11 cellular contexts compared by ENCODE assay signal in genomic region chr9:136643596-136644342, GRCh38. TPM values are rescaled to one million over a fixed set of nuclear protein-coding genes. Genes with fewer than 3 reads are reported as not detected.
A peak's percentile ranks its signal among the peaks of the same experiment; 100 is the strongest.
DNase-seq lines count a peak whose midpoint lies in the region; ATAC-seq and TF ChIP-seq lines count a peak whose summit lies in the region.
"Had no signal": no experiment of that assay in that cellular context is flagged by ENCODE, and none has a peak within 500 bp of the region (broad histone marks: within the 10 kb centered on the region; RNA-seq: fewer than 3 reads in every experiment).

No MANE protein-coding gene starts in this region.

- WGBS in psoas muscle, 3 donors = 43 to 55% (median 45%) methylated on average over 30 to 31 of the region's 31 CpGs

- H3K27ac ChIP-seq in VCaP = peak overlapping the region; percentile 28; the same call in 1 of the 2 replicates
- H3K27ac ChIP-seq in psoas muscle = peak overlapping the region; percentile 77
- no peak overlapping the region for H3K27ac ChIP-seq in Karpas-422 (ENCODE audit: low read length)
- H3K27ac ChIP-seq: SJCRH30 had no signal

- H3K9me2 ChIP-seq in Karpas-422 (replicated peaks; ENCODE audit: insufficient read depth, low read length) = no peaks in the 10 kb centered on the region

- H3K79me2 ChIP-seq in Karpas-422 (ENCODE audit: low read length) = no peaks in the 10 kb centered on the region

- H3K9ac ChIP-seq in Karpas-422 (ENCODE audit: low read length) = no peak overlapping the region

- H3K4me3 ChIP-seq in psoas muscle = peak overlapping the region; percentile 63
- H3K4me3 ChIP-seq in Karpas-422 (ENCODE audit: low read length) = no peak overlapping the region
- H3K4me3 ChIP-seq: SJCRH30 had no signal

- intact Hi-C loops in CD14-positive monocyte (cut with micrococcal nuclease) = loop anchor here in 1 of 2 donors (5.0 kb wide), 1 partner anchor 96 kb away; the partner anchor contains the start of gene NOTCH1
- intact Hi-C loops in left ventricle myocardium superior (cut with micrococcal nuclease) = no loop called here
- intact Hi-C loops in psoas muscle (cut with DNase I) = no loop called here

- DNase-seq in CD14-positive monocyte (ENCODE audit: low spot score) = peak; percentile 73
- DNase-seq in left ventricle myocardium superior = no peak
- peak in 1 of 2 donors; percentile 34 for DNase-seq in psoas muscle
- DNase-seq in iPS-NIHi7 (ENCODE audit: extremely low spot score) = no peak
- DNase-seq in Kasumi-1 (lab: John Stamatoyannopoulos, UW) = no peak
- DNase-seq in Karpas-422 = no peak

- H3K4me1 Mint-ChIP-seq in CD14-positive monocyte = peaks cover 36% of the 10 kb centered on the region
- H3K4me1 Mint-ChIP-seq: activated naive CD8-positive, alpha-beta T cell treated with anti-CD3 and anti-CD28 coated beads, Interleukin-2, amount 10 ng/mL, durations not matched to agents 7 days and 5 days had no signal

- H3K9me3 ChIP-seq in psoas muscle (no peaks in the 10 kb centered on the region), Karpas-422 (ENCODE audit: low read length) (no peaks in the 10 kb centered on the region)
- H3K9me3 ChIP-seq: SJCRH30 had no signal

- H2AFZ ChIP-seq in Karpas-422 (ENCODE audit: low read length) = no peak overlapping the region

- peaks cover 2% of the 10 kb centered on the region in 2 donors for H3K36me3 Mint-ChIP-seq in CD14-positive monocyte
- H3K36me3 Mint-ChIP-seq: activated naive CD8-positive, alpha-beta T cell treated with anti-CD3 and anti-CD28 coated beads, Interleukin-2, amount 10 ng/mL, durations not matched to agents 7 days and 5 days had no signal

- peak overlapping the region; percentile 81 to 96 (median 90) for H3K27ac Mint-ChIP-seq in CD14-positive monocyte
- H3K27ac Mint-ChIP-seq: activated CD4-positive, alpha-beta memory T cell treated with anti-CD3 and anti-CD28 coated beads, Interleukin-2, amount 10 ng/mL, durations not matched to agents 7 days and 5 days; activated naive CD8-positive, alpha-beta T cell treated with anti-CD3 and anti-CD28 coated beads, Interleukin-2, amount 10 ng/mL, durations not matched to agents 7 days and 5 days had no signal

- H3K4me3 Mint-ChIP-seq in CD14-positive monocyte = peak overlapping the region; percentile 73 to 88
- H3K4me3 Mint-ChIP-seq: activated CD4-positive, alpha-beta memory T cell treated with anti-CD3 and anti-CD28 coated beads, Interleukin-2, amount 10 ng/mL, durations not matched to agents 7 days and 5 days; activated naive CD8-positive, alpha-beta T cell treated with anti-CD3 and anti-CD28 coated beads, Interleukin-2, amount 10 ng/mL, durations not matched to agents 7 days and 5 days had no signal

- TF ChIP-seq CTCF in CD14-positive monocyte (IDR thresholded peaks at IDR 0.05) = no peak
- no peak for TF ChIP-seq CTCF in VCaP (conservative IDR thresholded peaks at IDR 0.05)
- no peak for TF ChIP-seq CTCF in psoas muscle (IDR thresholded peaks at IDR 0.05)

- H4K20me1 ChIP-seq in Karpas-422 (ENCODE audit: insufficient read depth, low read depth, low read length) = peaks cover 6% of the 10 kb centered on the region; the same call in 1 of the 2 replicates

- H3K27me3 ChIP-seq in psoas muscle (ENCODE audit: insufficient read depth in 3 of 3, low read length in 2 of 3) (peaks cover 0 to 14% (median 0%) of the 10 kb centered on the region in 3 donors), Karpas-422 (ENCODE audit: low read length) (no peaks in the 10 kb centered on the region)

- peaks cover 20 to 54% (median 47%) of the 10 kb centered on the region in 3 donors for H3K27me3 Mint-ChIP-seq in CD14-positive monocyte (ENCODE audit: low read depth in 3 of 3)

- H3K4me1 ChIP-seq in psoas muscle (peaks cover 10% of the 10 kb centered on the region), Karpas-422 (ENCODE audit: low read length) (no peaks in the 10 kb centered on the region)

- H3K4me2 ChIP-seq in Karpas-422 (ENCODE audit: low read depth, low read length, poor library complexity, severe bottlenecking) = no peak overlapping the region

- H3K36me3 ChIP-seq in psoas muscle (ENCODE audit: insufficient read depth in 1 of 2, low read depth in 1 of 2) (no peaks in the 10 kb centered on the region), Karpas-422 (ENCODE audit: insufficient read depth, low read length) (no peaks in the 10 kb centered on the region)
- H3K36me3 ChIP-seq: SJCRH30 had no signal

- H3K9me3 Mint-ChIP-seq in CD14-positive monocyte = peaks cover 0 to 8% (median 6%) of the 10 kb centered on the region in 7 donors
- H3K9me3 Mint-ChIP-seq: activated CD4-positive, alpha-beta memory T cell treated with anti-CD3 and anti-CD28 coated beads, Interleukin-2, amount 10 ng/mL, durations not matched to agents 7 days and 5 days; activated naive CD8-positive, alpha-beta T cell treated with anti-CD3 and anti-CD28 coated beads, Interleukin-2, amount 10 ng/mL, durations not matched to agents 7 days and 5 days had no signal

- peak; percentile 0 for ATAC-seq in left ventricle myocardium superior
- peak in 2 of 4 donors; percentile 6 to 12 for ATAC-seq in psoas muscle
- no peak for ATAC-seq in HG03442 (IDR thresholded peaks at IDR 0.05; ENCODE audit: unreplicated experiment)

RNA-seq across cellular contexts. Expression of gene EGFL7, which starts 18.9 kb away (rescaled TPM):
- polyA plus RNA-seq in CD14-positive monocyte = 1 to 10 TPM; 2.2 to 2.8 TPM
- total RNA-seq in left ventricle myocardium superior = 63.8 TPM
- total RNA-seq in psoas muscle = 10 to 100 TPM; 47.0 to 55.3 (median 48.8) TPM
- polyA plus RNA-seq in psoas muscle = 10 to 100 TPM; 34.7 to 73.4 (median 48.4) TPM
- total RNA-seq in Karpas-422 (2014; rRNA removed; shearing (Covaris generic); ENCODE audit: low replicate concordance) = not detected in 2 replicates

RNA-seq across cellular contexts. Expression of gene AGPAT2, which starts 43.5 kb away (rescaled TPM):
- 100 to 1,000 TPM; 116 to 139 TPM for polyA plus RNA-seq in CD14-positive monocyte
- total RNA-seq in left ventricle myocardium superior = 53.8 TPM
- total RNA-seq in psoas muscle = 10 to 100 TPM; 15.5 to 46.3 (median 31.5) TPM
- polyA plus RNA-seq in psoas muscle = 10 to 100 TPM; 25.9 to 66.5 (median 46.8) TPM
- 12.3 and 38.5 TPM in 2 replicates for total RNA-seq in Karpas-422 (2014; rRNA removed; shearing (Covaris generic); ENCODE audit: low replicate concordance)

Comparison
In these comparisons a context has a peak if more than half of its experiments do, and no peak if none do; other contexts are left out.
1. RNA of gene EGFL7, which starts 18.9 kb away (total RNA-seq): 63.8 TPM in left ventricle myocardium superior (single experiment) and 47.0 to 55.3 TPM in psoas muscle; not detected in Karpas-422; every median in the first group is over 10 times any median in the second.